25 cellular contexts compared by ENCODE assay signal in the genomic region with DNA sequence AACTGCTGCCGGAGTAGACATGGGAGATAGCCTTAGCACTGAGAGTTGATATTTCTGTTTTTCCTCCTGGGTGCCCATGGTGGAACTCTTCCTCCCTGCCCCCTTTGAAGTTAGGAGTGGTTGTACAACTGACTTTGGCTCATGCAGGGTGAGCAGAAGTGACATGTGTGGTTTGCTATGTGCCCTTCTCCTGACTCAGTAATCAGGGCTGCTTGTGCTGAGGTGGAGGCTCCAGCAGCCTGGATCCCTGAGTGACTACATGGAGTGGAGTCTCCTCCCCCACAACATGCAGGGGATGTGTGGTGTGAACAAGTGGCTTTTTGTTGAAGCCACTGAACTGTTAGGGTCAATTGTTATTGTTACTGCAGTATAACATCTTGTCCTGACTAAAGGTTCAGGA.
"Had no signal": no experiment of that assay in that cellular context is flagged by ENCODE, and none has a peak within 500 bp of the region (broad histone marks: within the 10 kb centered on the region; RNA-seq: fewer than 3 reads in every experiment).

No MANE protein-coding gene starts in this region.

- H3K9me3 ChIP-seq: colonic mucosa, esophagus squamous epithelium, gastrocnemius medialis, prostate gland, testis, vagina had no signal

- ATAC-seq: activated CD8-positive, alpha-beta memory T cell treated with anti-CD3 and anti-CD28 coated beads, Interleukin-2, amount 10 ng/mL, durations not matched to agents 7 days and 5 days; activated CD8-positive, alpha-beta T cell treated with anti-CD3 and anti-CD28 coated beads for 36 hours; activated naive CD8-positive, alpha-beta T cell treated with anti-CD3 and anti-CD28 coated beads, Interleukin-2, amount 50 U/mL, for 24 hours; gastrocnemius medialis; naive thymus-derived CD8-positive, alpha-beta T cell had no signal

- H3K27me3 ChIP-seq: brain microvascular endothelial cell, colonic mucosa, gastrocnemius medialis, testis had no signal

- DNase-seq: activated CD4-positive, alpha-beta T cell treated with anti-CD3 and anti-CD28 coated beads, Interleukin-2, amount 10 ng/mL, durations not matched to agents 7 days and 5 days; activated CD4-positive, CD25-positive, alpha-beta regulatory T cell treated with anti-CD3 and anti-CD28 coated beads, Interleukin-2, amount 50 U/mL, for 72 hours; activated CD8-positive, alpha-beta memory T cell treated with anti-CD3 and anti-CD28 coated beads, Interleukin-2, amount 10 ng/mL, durations not matched to agents 7 days and 5 days; activated CD8-positive, alpha-beta T cell treated with anti-CD3 and anti-CD28 coated beads for 36 hours; activated gamma-delta T cell; activated naive CD4-positive, alpha-beta T cell treated with anti-CD3 and anti-CD28 coated beads, Interleukin-2, amount 50 U/mL, for 16 hours; activated naive CD8-positive, alpha-beta T cell treated with anti-CD3 and anti-CD28 coated beads, Interleukin-2, amount 50 U/mL, for 24 hours; activated T-cell treated with anti-CD3 and anti-CD28 coated beads for 4 hours; central memory CD4-positive, alpha-beta T cell; colonic mucosa; dorsolateral prefrontal cortex; esophagus squamous epithelium; gastrocnemius medialis; kidney; naive thymus-derived CD8-positive, alpha-beta T cell; spleen; stimulated activated CD4-positive, alpha-beta T cell treated with anti-CD3 and anti-CD28 coated beads, Interleukin-4, amount 100 ng/mL, for 1 hour; stimulated activated naive CD4-positive, alpha-beta T cell; T-helper 2 cell; trophoblast cell had no signal

- H3K4me3 ChIP-seq: colonic mucosa, dorsolateral prefrontal cortex, esophagus squamous epithelium, gastrocnemius medialis, left lung, prostate gland, spleen, testis, vagina had no signal

- H3K36me3 ChIP-seq: brain microvascular endothelial cell, colonic mucosa, esophagus squamous epithelium, gastrocnemius medialis, left lung, prostate gland, spleen, vagina had no signal

- H3K4me1 ChIP-seq: colonic mucosa, esophagus squamous epithelium, left lung, prostate gland, spleen, vagina had no signal

- H3K27ac ChIP-seq: brain microvascular endothelial cell, colonic mucosa, dorsolateral prefrontal cortex, esophagus squamous epithelium, gastrocnemius medialis, left lung, prostate gland, spleen, testis, vagina had no signal

- FAIRE-seq: kidney had no signal
